ENCODE assay signal across 15 cellular contexts in the genomic region with DNA sequence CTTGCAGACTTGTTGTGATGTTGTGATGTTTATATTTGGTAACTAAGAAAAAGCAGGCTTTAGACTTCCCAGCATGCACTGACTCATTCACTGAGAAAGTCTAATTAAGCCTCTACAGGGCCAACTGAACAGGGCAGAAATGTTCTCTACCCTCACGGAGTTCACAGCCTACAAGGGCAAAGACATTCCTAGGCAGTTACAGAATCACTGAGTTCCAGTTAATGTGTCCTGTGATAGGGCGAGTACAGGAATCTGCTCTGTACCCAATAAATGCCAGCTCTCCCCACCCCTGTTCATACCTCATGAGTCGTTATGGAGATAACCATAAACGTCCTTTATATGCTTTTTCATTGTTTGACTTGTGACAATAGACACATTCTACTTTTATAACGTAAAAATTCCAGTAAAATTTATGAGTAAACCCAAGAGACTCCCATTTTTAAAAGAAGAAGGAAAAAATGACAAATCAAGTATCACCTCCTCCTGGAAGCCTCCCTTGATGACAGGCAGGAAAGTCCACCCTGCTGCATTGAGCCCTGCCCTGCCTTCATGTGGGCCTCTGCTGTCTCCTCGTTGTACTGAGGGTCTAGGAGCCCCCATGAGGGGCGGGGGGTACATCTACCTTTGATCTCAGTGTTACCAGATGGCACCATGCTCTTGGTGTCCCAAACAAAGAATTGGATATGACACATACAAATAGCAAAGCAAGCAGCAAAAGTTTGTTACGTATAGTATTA. TPM values are rescaled to one million over a fixed set of nuclear protein-coding genes. Genes with fewer than 3 reads are reported as not detected.
DNase-seq lines count a peak whose midpoint lies in the region; ATAC-seq and TF ChIP-seq lines count a peak whose summit lies in the region.
"Had no signal": no experiment of that assay in that cellular context is flagged by ENCODE, and none has a peak within 500 bp of the region (broad histone marks: within the 10 kb centered on the region; RNA-seq: fewer than 3 reads in every experiment).

No MANE protein-coding gene starts in this region.

- ATAC-seq in RWPE2 (ENCODE audit: low read depth) (peak; percentile 99), GM19397 (IDR thresholded peaks at IDR 0.05; ENCODE audit: unreplicated experiment) (no peak)
- ATAC-seq: stimulated activated memory B cell treated with anti-CD40 and anti-IgM and Interleukin-4, amounts not matched to agents 10 μg/mL and 1 μg/mL and 100 μg/mL, for 72 hours had no signal

- H3K4me1 ChIP-seq in RWPE2 (ENCODE audit: insufficient read depth, poor library complexity, severe bottlenecking) (peaks cover 3% of the 10 kb centered on the region), MM.1S (ENCODE audit: low read length) (no peaks in the 10 kb centered on the region)

- no peak overlapping the region for H3K9ac ChIP-seq in MM.1S (ENCODE audit: low read length)

- H3K9me3 ChIP-seq in RWPE2 (ENCODE audit: severe bottlenecking) (no peaks in the 10 kb centered on the region), MM.1S (replicated peaks; ENCODE audit: insufficient read depth, low read length) (no peaks in the 10 kb centered on the region)

- H2AFZ ChIP-seq in MM.1S (ENCODE audit: low read length): no peak overlapping the region

- no peaks in the 10 kb centered on the region for H3F3A ChIP-seq in MM.1S (ENCODE audit: insufficient read depth, low read length)

- no peaks in the 10 kb centered on the region for H3K79me2 ChIP-seq in MM.1S (ENCODE audit: low read length)

- H3K27me3 ChIP-seq in RWPE2 (ENCODE audit: insufficient read depth, poor library complexity, severe bottlenecking) (no peaks in the 10 kb centered on the region), MM.1S (replicated peaks; ENCODE audit: insufficient read depth, low read length) (peaks cover 62% of the 10 kb centered on the region)

- H3K4me3 ChIP-seq in RWPE2 (ENCODE audit: severe bottlenecking) (no peak overlapping the region), fibroblast of villous mesenchyme (ENCODE audit: low read depth, low read length) (no peak overlapping the region), MM.1S (ENCODE audit: low read length) (no peak overlapping the region)

- H3K36me3 ChIP-seq in RWPE2 (ENCODE audit: low read depth): no peaks in the 10 kb centered on the region
- H3K36me3 ChIP-seq in MM.1S (replicated peaks; ENCODE audit: insufficient read depth, low read length): no peaks in the 10 kb centered on the region

- peak; percentile 39 for DNase-seq in EL
- DNase-seq in RWPE2 (ENCODE audit: low spot score): no peak
- DNase-seq in fibroblast of villous mesenchyme (ENCODE audit: low read depth): peak; percentile 55
- DNase-seq in renal cortical epithelial cell (ENCODE audit: low read depth): peak; percentile 99
- DNase-seq in activated effector memory CD4-positive, alpha-beta T cell treated with Interleukin-2 at 50 U/mL for 16 hours: no peak
- no peak for DNase-seq in MM.1S
- DNase-seq in activated T-cell treated with anti-CD3 and anti-CD28 coated beads for 4 hours: no peak
- DNase-seq: CD8-positive, alpha-beta memory T cell; Karpas-422; nephron progenitor cell; RPMI8226 had no signal

- no peaks in the 10 kb centered on the region for H3K9me2 ChIP-seq in MM.1S (replicated peaks; ENCODE audit: insufficient read depth, low read length)

- TF ChIP-seq CTCF in RWPE2 (IDR thresholded peaks at IDR 0.05; ENCODE audit: poor library complexity, severe bottlenecking) (no peak), fibroblast of villous mesenchyme (IDR thresholded peaks at IDR 0.05; ENCODE audit: insufficient read depth, low read depth, low read length) (no peak), MM.1S (IDR thresholded peaks at IDR 0.05; ENCODE audit: low read length) (no peak)

- H3K4me2 ChIP-seq in MM.1S (ENCODE audit: low read depth, low read length): no peak overlapping the region

- H4K20me1 ChIP-seq in MM.1S (ENCODE audit: insufficient read depth, low read length): no peaks in the 10 kb centered on the region

- peak overlapping the region; percentile 68 for H3K27ac ChIP-seq in RWPE2 (ENCODE audit: poor library complexity, severe bottlenecking)
- H3K27ac ChIP-seq in MM.1S (ENCODE audit: low read length): no peak overlapping the region

RNA-seq across cellular contexts. Expression of a gene that starts 14.3 kb away (rescaled TPM):
- under 0.01 TPM in 1 of 2 replicates, not detected in the other for total RNA-seq in fibroblast of villous mesenchyme
- total RNA-seq in renal cortical epithelial cell: not detected in 2 replicates
- total RNA-seq: endothelial cell of umbilical vein had no signal

RNA-seq across cellular contexts. Expression of a gene that starts 34.3 kb away (rescaled TPM):
- total RNA-seq in fibroblast of villous mesenchyme (not detected in 2 replicates), renal cortical epithelial cell (0.75 TPM in 1 of 2 replicates, not detected in the other)
- total RNA-seq: CD8-positive, alpha-beta memory T cell; endothelial cell of umbilical vein had no signal

RNA-seq across cellular contexts. Expression of a gene that starts 36.3 kb away (rescaled TPM):
- total RNA-seq in fibroblast of villous mesenchyme (not detected in 2 replicates), renal cortical epithelial cell (not detected in 2 replicates)
- total RNA-seq: aorta; CD8-positive, alpha-beta memory T cell; endothelial cell of umbilical vein had no signal

Comparison
In these comparisons a context has a peak if more than half of its experiments do, and no peak if none do; other contexts are left out.
1. DNase-seq: peak in EL (single experiment), fibroblast of villous mesenchyme (single experiment) and renal cortical epithelial cell (single experiment); none in RWPE2 (single experiment), activated effector memory CD4-positive, alpha-beta T cell treated with Interleukin-2 at 50 U/mL for 16 hours (single experiment), MM.1S (single experiment) and activated T-cell treated with anti-CD3 and anti-CD28 coated beads for 4 hours (single experiment).